In genomic region chr5:10637944-10638343, GRCh38 we compare ENCODE assay signal across 1 cellular context.
TF ChIP-seq lines count a peak whose summit lies in the region.

No MANE protein-coding gene starts in this region.

TF ChIP-seq in SK-N-SH treated with all-trans-retinoic acid at 6 μM for 48 hours, 23 proteins besides CTCF, POLR2A, EP300 and RAD21:
- TF ChIP-seq ZNF8 (CRISPR knock-in tag; IDR thresholded peaks at IDR 0.05) (no peak), CREB5 (CRISPR knock-in tag; IDR thresholded peaks at IDR 0.05; ENCODE audit: low read depth) (no peak)
